Comparison of ENCODE assay signal across 27 cellular contexts in genomic region chr1:223343692-223344091, GRCh38. TPM values are rescaled to one million over a fixed set of nuclear protein-coding genes. Genes with fewer than 3 reads are reported as not detected.
DNase-seq lines count a peak whose midpoint lies in the region; ATAC-seq and FAIRE-seq lines count a peak whose summit lies in the region.
"Had no signal": no experiment of that assay in that cellular context is flagged by ENCODE, and none has a peak within 500 bp of the region (broad histone marks: within the 10 kb centered on the region; RNA-seq: fewer than 3 reads in every experiment).

No MANE protein-coding gene starts in this region.

- H3K36me3 ChIP-seq in small intestine (ENCODE audit: control insufficient read depth in 2 of 2, insufficient read depth in 2 of 2, low read length in 2 of 2): no peaks in the 10 kb centered on the region
- H3K36me3 ChIP-seq: BLaER1, HAP-1, Peyer's patch had no signal

- H3K4me1 ChIP-seq in right cardiac atrium (ENCODE audit: control insufficient read depth, insufficient read depth, low read length) (peaks cover 10% of the 10 kb centered on the region), small intestine (ENCODE audit: control insufficient read depth in 2 of 2, insufficient read depth in 1 of 2, low read depth in 1 of 2, low read length in 1 of 2) (no peaks in the 10 kb centered on the region)
- H3K4me1 ChIP-seq: HAP-1, Peyer's patch had no signal

- no peaks in the 10 kb centered on the region for H3K27me3 ChIP-seq in right cardiac atrium (ENCODE audit: control insufficient read depth, insufficient read depth)
- no peaks in the 10 kb centered on the region for H3K27me3 ChIP-seq in small intestine (ENCODE audit: control insufficient read depth in 2 of 2, insufficient read depth in 2 of 2, low read length in 2 of 2)
- H3K27me3 ChIP-seq: BLaER1, Peyer's patch had no signal

- peak; percentile 39 for DNase-seq in DMS 273 (lab: John Stamatoyannopoulos, UW; ENCODE audit: unreplicated experiment)
- no peak for DNase-seq in DMS 273 treated with DMSO at 0.1 percent for 48 hours (lab: John Stamatoyannopoulos, UW)
- DNase-seq in Right ventricle myocardium superior: no peak
- DNase-seq in right cardiac atrium: peak in 2 of 3 donors; percentile 63 to 70
- DNase-seq in small intestine: peak; percentile 50
- no peak for DNase-seq in kidney tubule cell (ENCODE audit: low spot score)
- no peak for DNase-seq in NCI-H146 treated with DMSO at 0.1 percent for 48 hours (lab: John Stamatoyannopoulos, UW; ENCODE audit: unreplicated experiment)
- no peak for DNase-seq in activated CD8-positive, alpha-beta memory T cell treated with anti-CD3 and anti-CD28 coated beads, Interleukin-2, amount 50 U/mL, for 48 hours
- DNase-seq: ACHN; CD4-positive, alpha-beta T cell; COR-L47; DND-41; GM23248; KBM-7; NCI-H1092 treated with DMSO at 0.1 percent for 48 hours; NCI-H1436 treated with DMSO at 0.1 percent for 48 hours; NCI-H2029; NCI-H2227 treated with DMSO at 0.1 percent for 48 hours; NCI-H510A treated with DMSO at 0.1 percent for 48 hours; NCI-H748 treated with DMSO at 0.1 percent for 48 hours; Peyer's patch had no signal

- H3K27ac ChIP-seq in right cardiac atrium (ENCODE audit: low read length) (peak overlapping the region; percentile 70), small intestine (ENCODE audit: low read depth in 1 of 2, low read length in 1 of 2) (no peak overlapping the region)
- H3K27ac ChIP-seq: 22Rv1, BLaER1, GM23248, Peyer's patch had no signal

- ATAC-seq in Right ventricle myocardium superior (ENCODE audit: poor library complexity): peak; percentile 72
- peak; percentile 79 to 89 for ATAC-seq in right cardiac atrium

- no peak for FAIRE-seq in small intestine (lab: Jason Lieb, UNC)
- FAIRE-seq: GM12891 had no signal

- 11% methylated on average over 3 of the region's 3 CpGs for WGBS in right cardiac atrium
- WGBS in small intestine, 3 donors: 12 to 35% (median 17%) methylated on average over 3 of the region's 3 CpGs

- no peaks in the 10 kb centered on the region for H3K9me3 ChIP-seq in right cardiac atrium (ENCODE audit: control insufficient read depth, low read length)
- no peaks in the 10 kb centered on the region for H3K9me3 ChIP-seq in small intestine (ENCODE audit: control insufficient read depth, low read depth)
- H3K9me3 ChIP-seq: BLaER1, HAP-1, Peyer's patch had no signal

- intact Hi-C loops in Right ventricle myocardium superior (cut with DNase I) (no loop called here), right cardiac atrium (cut with DNase I) (no loop called here)

- no peak overlapping the region for H3K4me3 ChIP-seq in right cardiac atrium (ENCODE audit: low read length)
- no peak overlapping the region for H3K4me3 ChIP-seq in small intestine (ENCODE audit: low read depth in 1 of 2, low read length in 2 of 2)
- H3K4me3 ChIP-seq: BLaER1, GM23248, HAP-1, Peyer's patch had no signal

RNA-seq across cellular contexts. Expression of gene SUSD4, which starts 20.3 kb away (rescaled TPM):
- total RNA-seq in Right ventricle myocardium superior (5.8 TPM), right cardiac atrium (10 to 100 TPM; 16.7 to 81.7 (median 37.0) TPM)
- polyA plus RNA-seq in right cardiac atrium (29.8 TPM), small intestine (under 1 TPM in 2 of 3 donors, not detected in 1; 0.27 to 0.61 TPM)
- total RNA-seq: G401, SK-MEL-5 had no signal

RNA-seq across cellular contexts. Expression of gene CCDC185, which starts 49.5 kb away (rescaled TPM):
- total RNA-seq in Right ventricle myocardium superior (not detected), right cardiac atrium (under 1 TPM in 3 of 4 donors, not detected in 1; 0.14 to 0.35 (median 0.34) TPM)
- polyA plus RNA-seq in right cardiac atrium (0.34 TPM), small intestine (not detected)
- total RNA-seq: CD4-positive, alpha-beta T cell; G401; GM23248; Peyer's patch; SK-MEL-5 had no signal
- polyA plus RNA-seq: GM23248 had no signal

Comparison
In these comparisons a context has a peak if more than half of its experiments do, and no peak if none do; other contexts are left out.
1. DNase-seq: peak in DMS 273 (single experiment), right cardiac atrium (2 of 3) and small intestine (single experiment); none in DMS 273 treated with DMSO at 0.1 percent for 48 hours (single experiment), Right ventricle myocardium superior (single experiment), kidney tubule cell (single experiment), NCI-H146 treated with DMSO at 0.1 percent for 48 hours (single experiment) and activated CD8-positive, alpha-beta memory T cell treated with anti-CD3 and anti-CD28 coated beads, Interleukin-2, amount 50 U/mL, for 48 hours (single experiment).